28 cellular contexts compared by ENCODE assay signal in genomic region chr10:117632406-117632805, GRCh38.
"Had no signal": no experiment of that assay in that cellular context is flagged by ENCODE, and none has a peak within 500 bp of the region (broad histone marks: within the 10 kb centered on the region; RNA-seq: fewer than 3 reads in every experiment).

No MANE protein-coding gene starts in this region.

- H3K27me3 ChIP-seq: Peyer's patch, SJSA1 had no signal

- H3K4me3 Mint-ChIP-seq: activated CD4-positive, alpha-beta memory T cell treated with anti-CD3 and anti-CD28 coated beads, Interleukin-2, amount 10 ng/mL, durations not matched to agents 7 days and 5 days; activated CD4-positive, alpha-beta T cell treated with anti-CD3 and anti-CD28 coated beads for 36 hours; activated CD8-positive, alpha-beta memory T cell treated with anti-CD3 and anti-CD28 coated beads, Interleukin-2, amount 10 ng/mL, durations not matched to agents 7 days and 5 days; activated naive CD4-positive, alpha-beta T cell treated with anti-CD3 and anti-CD28 coated beads, Interleukin-2, amount 10 ng/mL, durations not matched to agents 7 days and 5 days; activated naive CD8-positive, alpha-beta T cell; activated naive CD8-positive, alpha-beta T cell treated with anti-CD3 and anti-CD28 coated beads, Interleukin-2, amount 50 U/mL, for 24 hours; brain; T-helper 1 cell treated with Interleukin-12 subunit alpha and Interleukin-12 subunit beta and Interleukin-4 antibody, amounts not matched to agents 30 μg/mL and 1 μg/mL, for 36 hours; T-helper 2 cell treated with Interferon-gamma antibody and Interleukin-4, amounts not matched to agents 5 μg/mL and 100 μg/mL, for 36 hours had no signal

- H3K9me3 Mint-ChIP-seq: activated CD4-positive, alpha-beta memory T cell treated with anti-CD3 and anti-CD28 coated beads, Interleukin-2, amount 10 ng/mL, durations not matched to agents 7 days and 5 days; activated naive CD4-positive, alpha-beta T cell treated with anti-CD3 and anti-CD28 coated beads, Interleukin-2, amount 10 ng/mL, durations not matched to agents 7 days and 5 days; activated naive CD8-positive, alpha-beta T cell treated with anti-CD3 and anti-CD28 coated beads, Interleukin-2, amount 50 U/mL, for 24 hours; T-helper 1 cell treated with Interleukin-12 subunit alpha and Interleukin-12 subunit beta and Interleukin-4 antibody, amounts not matched to agents 30 μg/mL and 1 μg/mL, for 36 hours; T-helper 2 cell treated with Interferon-gamma antibody and Interleukin-4, amounts not matched to agents 5 μg/mL and 100 μg/mL, for 36 hours had no signal

- H3K36me3 Mint-ChIP-seq: activated CD8-positive, alpha-beta memory T cell treated with anti-CD3 and anti-CD28 coated beads, Interleukin-2, amount 10 ng/mL, durations not matched to agents 7 days and 5 days; activated naive CD4-positive, alpha-beta T cell treated with anti-CD3 and anti-CD28 coated beads, Interleukin-2, amount 10 ng/mL, durations not matched to agents 7 days and 5 days; activated naive CD8-positive, alpha-beta T cell; brain had no signal

- H3K4me1 Mint-ChIP-seq: activated CD4-positive, alpha-beta memory T cell treated with anti-CD3 and anti-CD28 coated beads, Interleukin-2, amount 10 ng/mL, durations not matched to agents 7 days and 5 days; activated CD4-positive, alpha-beta T cell treated with anti-CD3 and anti-CD28 coated beads for 36 hours; activated CD8-positive, alpha-beta memory T cell treated with anti-CD3 and anti-CD28 coated beads, Interleukin-2, amount 10 ng/mL, durations not matched to agents 7 days and 5 days; activated naive CD4-positive, alpha-beta T cell treated with anti-CD3 and anti-CD28 coated beads, Interleukin-2, amount 10 ng/mL, durations not matched to agents 7 days and 5 days; activated naive CD8-positive, alpha-beta T cell treated with anti-CD3 and anti-CD28 coated beads, Interleukin-2, amount 50 U/mL, for 24 hours had no signal

- DNase-seq: activated CD4-positive, alpha-beta memory T cell treated with anti-CD3 and anti-CD28 coated beads, Interleukin-2, amount 10 ng/mL, durations not matched to agents 7 days and 5 days; activated CD4-positive, alpha-beta T cell treated with anti-CD3 and anti-CD28 coated beads for 36 hours; activated CD8-positive, alpha-beta memory T cell treated with anti-CD3 and anti-CD28 coated beads for 24 hours; activated CD8-positive, alpha-beta memory T cell treated with anti-CD3 and anti-CD28 coated beads, Interleukin-2, amount 10 ng/mL, durations not matched to agents 7 days and 5 days; activated CD8-positive, alpha-beta memory T cell treated with anti-CD3 and anti-CD28 coated beads, Interleukin-2, amount 50 U/mL, for 48 hours; activated effector memory CD4-positive, alpha-beta T cell treated with Interleukin-2 at 50 U/mL for 16 hours; activated naive CD4-positive, alpha-beta T cell treated with anti-CD3 and anti-CD28 coated beads, Interleukin-2, amount 10 ng/mL, durations not matched to agents 7 days and 5 days; activated naive CD8-positive, alpha-beta T cell treated with anti-CD3 and anti-CD28 coated beads, Interleukin-2, amount 50 U/mL, for 24 hours; activated T-cell treated with anti-CD3 and anti-CD28 coated beads, Interleukin-2, amount 50 U/mL, for 48 hours; MM.1S; MV-4-11; NCI-H1092; NCI-H1436 treated with DMSO at 0.1 percent for 48 hours; NCI-H2029; NCI-H345; NCI-H524 treated with DMSO at 0.1 percent for 48 hours; PC-3; Peyer's patch; RPMI8226; SHP77 treated with DMSO at 0.1 percent for 48 hours; SK-N-SH had no signal

- H3K27ac ChIP-seq: KMS-11, Peyer's patch, SJSA1 had no signal

- H3K27ac Mint-ChIP-seq: activated CD4-positive, alpha-beta memory T cell treated with anti-CD3 and anti-CD28 coated beads, Interleukin-2, amount 10 ng/mL, durations not matched to agents 7 days and 5 days; activated CD4-positive, alpha-beta T cell treated with anti-CD3 and anti-CD28 coated beads for 36 hours; activated CD8-positive, alpha-beta memory T cell treated with anti-CD3 and anti-CD28 coated beads, Interleukin-2, amount 10 ng/mL, durations not matched to agents 7 days and 5 days; activated naive CD4-positive, alpha-beta T cell treated with anti-CD3 and anti-CD28 coated beads, Interleukin-2, amount 10 ng/mL, durations not matched to agents 7 days and 5 days; activated naive CD8-positive, alpha-beta T cell; activated naive CD8-positive, alpha-beta T cell treated with anti-CD3 and anti-CD28 coated beads, Interleukin-2, amount 50 U/mL, for 24 hours; T-helper 1 cell treated with Interleukin-12 subunit alpha and Interleukin-12 subunit beta and Interleukin-4 antibody, amounts not matched to agents 30 μg/mL and 1 μg/mL, for 36 hours; T-helper 2 cell treated with Interferon-gamma antibody and Interleukin-4, amounts not matched to agents 5 μg/mL and 100 μg/mL, for 36 hours had no signal

- ATAC-seq: activated CD4-positive, alpha-beta T cell treated with anti-CD3 and anti-CD28 coated beads for 36 hours; activated CD4-positive, CD25-positive, alpha-beta regulatory T cell treated with anti-CD3 and anti-CD28 coated beads, Interleukin-2, amount 50 U/mL, for 24 hours; activated CD8-positive, alpha-beta memory T cell treated with anti-CD3 and anti-CD28 coated beads, Interleukin-2, amount 10 ng/mL, durations not matched to agents 7 days and 5 days; activated naive CD8-positive, alpha-beta T cell treated with anti-CD3 and anti-CD28 coated beads, Interleukin-2, amount 50 U/mL, for 24 hours; PC-3 had no signal
